ENCODE assay signal across 1 cellular context in the genomic region with DNA sequence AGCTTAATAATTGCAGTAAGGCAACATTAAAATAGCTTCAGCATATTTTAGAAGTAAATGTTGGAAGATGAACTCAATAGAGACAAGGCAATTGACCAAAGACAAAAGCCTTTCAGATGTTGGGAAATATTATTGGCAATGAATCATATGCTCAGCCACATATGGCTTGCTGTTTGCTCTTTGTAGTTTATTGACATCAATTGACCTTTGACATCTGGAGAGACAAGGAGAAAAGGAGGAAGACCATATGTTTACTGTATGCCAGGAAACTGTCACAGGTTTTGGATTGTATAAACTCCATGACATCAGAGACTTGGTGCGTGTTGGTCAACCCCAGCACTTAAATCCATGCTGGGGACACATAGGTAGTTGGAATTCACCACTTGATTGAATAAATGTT.
A peak's percentile ranks its signal among the peaks of the same experiment; 100 is the strongest.
TF ChIP-seq lines count a peak whose summit lies in the region.

No MANE protein-coding gene starts in this region.

TF ChIP-seq in HepG2, 621 proteins besides CTCF, POLR2A, EP300 and RAD21 (continued from another document and continues in another):
- TF ChIP-seq ARID3A (IDR thresholded peaks at IDR 0.05; ENCODE audit: low read depth, low read length) (peak; percentile 80), ATAD3A (CRISPR knock-in tag; IDR thresholded peaks at IDR 0.05) (no peak), ETV6 (CRISPR knock-in tag; conservative IDR thresholded peaks at IDR 0.05) (no peak), ZNF615 (CRISPR knock-in tag; IDR thresholded peaks at IDR 0.05; ENCODE audit: borderline replicate concordance) (no peak), SSRP1 (CRISPR knock-in tag; IDR thresholded peaks at IDR 0.05) (no peak), SMARCC2 (IDR thresholded peaks at IDR 0.05) (no peak), TOPORS (CRISPR knock-in tag; IDR thresholded peaks at IDR 0.05) (no peak), HOXA9 (CRISPR knock-in tag; IDR thresholded peaks at IDR 0.05; ENCODE audit: borderline replicate concordance) (no peak), ZNF296 (CRISPR knock-in tag; conservative IDR thresholded peaks at IDR 0.05) (no peak), ZNF552 (CRISPR knock-in tag; IDR thresholded peaks at IDR 0.05; ENCODE audit: borderline replicate concordance) (no peak), ZNF83 (CRISPR knock-in tag; IDR thresholded peaks at IDR 0.05; ENCODE audit: borderline replicate concordance) (no peak), NPAS2 (CRISPR knock-in tag; IDR thresholded peaks at IDR 0.05; ENCODE audit: borderline replicate concordance) (no peak), ZKSCAN1 (IDR thresholded peaks at IDR 0.05; ENCODE audit: low read length) (no peak), MZF1 (CRISPR knock-in tag; IDR thresholded peaks at IDR 0.05; ENCODE audit: borderline replicate concordance) (no peak), MEIS2 (CRISPR knock-in tag; IDR thresholded peaks at IDR 0.05) (no peak), NFIC (IDR thresholded peaks at IDR 0.05; ENCODE audit: low read length) (peak; percentile 67; the same call in 1 of the 2 replicates), ZNF557 (CRISPR knock-in tag; IDR thresholded peaks at IDR 0.05) (no peak), HDAC6 (IDR thresholded peaks at IDR 0.05; ENCODE audit: low read depth, low read length) (no peak), SP5 (CRISPR knock-in tag; IDR thresholded peaks at IDR 0.05; ENCODE audit: borderline replicate concordance, low read depth) (no peak), NFKBIZ (CRISPR knock-in tag; IDR thresholded peaks at IDR 0.05) (peak; percentile 82; the same call in 1 of the 2 replicates), ZNF670 (CRISPR knock-in tag; IDR thresholded peaks at IDR 0.05; ENCODE audit: borderline replicate concordance) (no peak), ATF4 (CRISPR knock-in tag; IDR thresholded peaks at IDR 0.05) (peak in 1 of 2 experiments; percentile 35; a peak in 1 of 4 replicates), FOSL2 (CRISPR knock-in tag; IDR thresholded peaks at IDR 0.05) (peak; percentile 93), SRSF4 (IDR thresholded peaks at IDR 0.05; ENCODE audit: low read depth, low read length, poor library complexity, severe bottlenecking) (no peak), ZNF678 (CRISPR knock-in tag; IDR thresholded peaks at IDR 0.05) (no peak), STAT5B (CRISPR knock-in tag; IDR thresholded peaks at IDR 0.05) (no peak), HIC2 (CRISPR knock-in tag; IDR thresholded peaks at IDR 0.05; ENCODE audit: low read depth) (no peak), SNAI1 (CRISPR knock-in tag; IDR thresholded peaks at IDR 0.05; ENCODE audit: borderline replicate concordance) (no peak), MTF1 (CRISPR knock-in tag; IDR thresholded peaks at IDR 0.05) (no peak), SMC3 (IDR thresholded peaks at IDR 0.05; ENCODE audit: low read length) (no peak), ZNF703 (CRISPR knock-in tag; IDR thresholded peaks at IDR 0.05; ENCODE audit: borderline replicate concordance) (no peak), ZNF441 (CRISPR knock-in tag; IDR thresholded peaks at IDR 0.05; ENCODE audit: borderline replicate concordance) (no peak), CCAR2 (optimal IDR thresholded peaks at IDR 0.05; ENCODE audit: low read depth, low read length) (no peak), ZNF30 (CRISPR knock-in tag; IDR thresholded peaks at IDR 0.05) (no peak), CEBPB (IDR thresholded peaks at IDR 0.05; ENCODE audit: borderline replicate concordance, low read depth, low read length) (peak; percentile 81), POGK (CRISPR knock-in tag; conservative IDR thresholded peaks at IDR 0.05) (no peak)
- TF ChIP-seq, protein P1, sequence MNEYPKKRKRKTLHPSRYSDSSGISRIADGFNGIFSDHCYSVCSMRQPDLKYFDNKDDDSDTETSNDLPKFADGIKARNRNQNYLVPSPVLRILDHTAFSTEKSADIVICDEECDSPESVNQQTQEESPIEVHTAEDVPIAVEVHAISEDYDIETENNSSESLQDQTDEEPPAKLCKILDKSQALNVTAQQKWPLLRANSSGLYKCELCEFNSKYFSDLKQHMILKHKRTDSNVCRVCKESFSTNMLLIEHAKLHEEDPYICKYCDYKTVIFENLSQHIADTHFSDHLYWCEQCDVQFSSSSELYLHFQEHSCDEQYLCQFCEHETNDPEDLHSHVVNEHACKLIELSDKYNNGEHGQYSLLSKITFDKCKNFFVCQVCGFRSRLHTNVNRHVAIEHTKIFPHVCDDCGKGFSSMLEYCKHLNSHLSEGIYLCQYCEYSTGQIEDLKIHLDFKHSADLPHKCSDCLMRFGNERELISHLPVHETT (CRISPR knock-in tag; conservative IDR thresholded peaks at IDR 0.05), result no peak
- TF ChIP-seq, protein P2, sequence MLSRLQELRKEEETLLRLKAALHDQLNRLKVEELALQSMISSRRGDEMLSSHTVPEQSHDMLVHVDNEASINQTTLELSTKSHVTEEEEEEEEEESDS (CRISPR knock-in tag; IDR thresholded peaks at IDR 0.05; ENCODE audit: borderline replicate concordance), result no peak
- TF ChIP-seq, protein P3, sequence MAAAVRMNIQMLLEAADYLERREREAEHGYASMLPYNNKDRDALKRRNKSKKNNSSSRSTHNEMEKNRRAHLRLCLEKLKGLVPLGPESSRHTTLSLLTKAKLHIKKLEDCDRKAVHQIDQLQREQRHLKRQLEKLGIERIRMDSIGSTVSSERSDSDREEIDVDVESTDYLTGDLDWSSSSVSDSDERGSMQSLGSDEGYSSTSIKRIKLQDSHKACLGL (CRISPR knock-in tag; IDR thresholded peaks at IDR 0.05), result no peak
- TF ChIP-seq, protein P4, sequence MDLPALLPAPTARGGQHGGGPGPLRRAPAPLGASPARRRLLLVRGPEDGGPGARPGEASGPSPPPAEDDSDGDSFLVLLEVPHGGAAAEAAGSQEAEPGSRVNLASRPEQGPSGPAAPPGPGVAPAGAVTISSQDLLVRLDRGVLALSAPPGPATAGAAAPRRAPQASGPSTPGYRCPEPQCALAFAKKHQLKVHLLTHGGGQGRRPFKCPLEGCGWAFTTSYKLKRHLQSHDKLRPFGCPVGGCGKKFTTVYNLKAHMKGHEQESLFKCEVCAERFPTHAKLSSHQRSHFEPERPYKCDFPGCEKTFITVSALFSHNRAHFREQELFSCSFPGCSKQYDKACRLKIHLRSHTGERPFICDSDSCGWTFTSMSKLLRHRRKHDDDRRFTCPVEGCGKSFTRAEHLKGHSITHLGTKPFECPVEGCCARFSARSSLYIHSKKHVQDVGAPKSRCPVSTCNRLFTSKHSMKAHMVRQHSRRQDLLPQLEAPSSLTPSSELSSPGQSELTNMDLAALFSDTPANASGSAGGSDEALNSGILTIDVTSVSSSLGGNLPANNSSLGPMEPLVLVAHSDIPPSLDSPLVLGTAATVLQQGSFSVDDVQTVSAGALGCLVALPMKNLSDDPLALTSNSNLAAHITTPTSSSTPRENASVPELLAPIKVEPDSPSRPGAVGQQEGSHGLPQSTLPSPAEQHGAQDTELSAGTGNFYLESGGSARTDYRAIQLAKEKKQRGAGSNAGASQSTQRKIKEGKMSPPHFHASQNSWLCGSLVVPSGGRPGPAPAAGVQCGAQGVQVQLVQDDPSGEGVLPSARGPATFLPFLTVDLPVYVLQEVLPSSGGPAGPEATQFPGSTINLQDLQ (CRISPR knock-in tag; IDR thresholded peaks at IDR 0.05), result no peak
- TF ChIP-seq, protein P5, sequence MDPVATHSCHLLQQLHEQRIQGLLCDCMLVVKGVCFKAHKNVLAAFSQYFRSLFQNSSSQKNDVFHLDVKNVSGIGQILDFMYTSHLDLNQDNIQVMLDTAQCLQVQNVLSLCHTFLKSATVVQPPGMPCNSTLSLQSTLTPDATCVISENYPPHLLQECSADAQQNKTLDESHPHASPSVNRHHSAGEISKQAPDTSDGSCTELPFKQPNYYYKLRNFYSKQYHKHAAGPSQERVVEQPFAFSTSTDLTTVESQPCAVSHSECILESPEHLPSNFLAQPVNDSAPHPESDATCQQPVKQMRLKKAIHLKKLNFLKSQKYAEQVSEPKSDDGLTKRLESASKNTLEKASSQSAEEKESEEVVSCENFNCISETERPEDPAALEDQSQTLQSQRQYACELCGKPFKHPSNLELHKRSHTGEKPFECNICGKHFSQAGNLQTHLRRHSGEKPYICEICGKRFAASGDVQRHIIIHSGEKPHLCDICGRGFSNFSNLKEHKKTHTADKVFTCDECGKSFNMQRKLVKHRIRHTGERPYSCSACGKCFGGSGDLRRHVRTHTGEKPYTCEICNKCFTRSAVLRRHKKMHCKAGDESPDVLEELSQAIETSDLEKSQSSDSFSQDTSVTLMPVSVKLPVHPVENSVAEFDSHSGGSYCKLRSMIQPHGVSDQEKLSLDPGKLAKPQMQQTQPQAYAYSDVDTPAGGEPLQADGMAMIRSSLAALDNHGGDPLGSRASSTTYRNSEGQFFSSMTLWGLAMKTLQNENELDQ (CRISPR knock-in tag; IDR thresholded peaks at IDR 0.05; ENCODE audit: borderline replicate concordance), result no peak
- TF ChIP-seq, protein P6, sequence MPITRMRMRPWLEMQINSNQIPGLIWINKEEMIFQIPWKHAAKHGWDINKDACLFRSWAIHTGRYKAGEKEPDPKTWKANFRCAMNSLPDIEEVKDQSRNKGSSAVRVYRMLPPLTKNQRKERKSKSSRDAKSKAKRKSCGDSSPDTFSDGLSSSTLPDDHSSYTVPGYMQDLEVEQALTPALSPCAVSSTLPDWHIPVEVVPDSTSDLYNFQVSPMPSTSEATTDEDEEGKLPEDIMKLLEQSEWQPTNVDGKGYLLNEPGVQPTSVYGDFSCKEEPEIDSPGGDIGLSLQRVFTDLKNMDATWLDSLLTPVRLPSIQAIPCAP (CRISPR knock-in tag; IDR thresholded peaks at IDR 0.05; ENCODE audit: low read depth), result no peak
- TF ChIP-seq, protein P7, sequence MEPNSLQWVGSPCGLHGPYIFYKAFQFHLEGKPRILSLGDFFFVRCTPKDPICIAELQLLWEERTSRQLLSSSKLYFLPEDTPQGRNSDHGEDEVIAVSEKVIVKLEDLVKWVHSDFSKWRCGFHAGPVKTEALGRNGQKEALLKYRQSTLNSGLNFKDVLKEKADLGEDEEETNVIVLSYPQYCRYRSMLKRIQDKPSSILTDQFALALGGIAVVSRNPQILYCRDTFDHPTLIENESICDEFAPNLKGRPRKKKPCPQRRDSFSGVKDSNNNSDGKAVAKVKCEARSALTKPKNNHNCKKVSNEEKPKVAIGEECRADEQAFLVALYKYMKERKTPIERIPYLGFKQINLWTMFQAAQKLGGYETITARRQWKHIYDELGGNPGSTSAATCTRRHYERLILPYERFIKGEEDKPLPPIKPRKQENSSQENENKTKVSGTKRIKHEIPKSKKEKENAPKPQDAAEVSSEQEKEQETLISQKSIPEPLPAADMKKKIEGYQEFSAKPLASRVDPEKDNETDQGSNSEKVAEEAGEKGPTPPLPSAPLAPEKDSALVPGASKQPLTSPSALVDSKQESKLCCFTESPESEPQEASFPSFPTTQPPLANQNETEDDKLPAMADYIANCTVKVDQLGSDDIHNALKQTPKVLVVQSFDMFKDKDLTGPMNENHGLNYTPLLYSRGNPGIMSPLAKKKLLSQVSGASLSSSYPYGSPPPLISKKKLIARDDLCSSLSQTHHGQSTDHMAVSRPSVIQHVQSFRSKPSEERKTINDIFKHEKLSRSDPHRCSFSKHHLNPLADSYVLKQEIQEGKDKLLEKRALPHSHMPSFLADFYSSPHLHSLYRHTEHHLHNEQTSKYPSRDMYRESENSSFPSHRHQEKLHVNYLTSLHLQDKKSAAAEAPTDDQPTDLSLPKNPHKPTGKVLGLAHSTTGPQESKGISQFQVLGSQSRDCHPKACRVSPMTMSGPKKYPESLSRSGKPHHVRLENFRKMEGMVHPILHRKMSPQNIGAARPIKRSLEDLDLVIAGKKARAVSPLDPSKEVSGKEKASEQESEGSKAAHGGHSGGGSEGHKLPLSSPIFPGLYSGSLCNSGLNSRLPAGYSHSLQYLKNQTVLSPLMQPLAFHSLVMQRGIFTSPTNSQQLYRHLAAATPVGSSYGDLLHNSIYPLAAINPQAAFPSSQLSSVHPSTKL (CRISPR knock-in tag; IDR thresholded peaks at IDR 0.05), result peak; percentile 97
